ENCODE assay signal across 21 cellular contexts in genomic region chr15:38487383-38487782, GRCh38. TPM values are rescaled to one million over a fixed set of nuclear protein-coding genes. Genes with fewer than 3 reads are reported as not detected.
A peak's percentile ranks its signal among the peaks of the same experiment; 100 is the strongest.
DNase-seq lines count a peak whose midpoint lies in the region; ATAC-seq and TF ChIP-seq lines count a peak whose summit lies in the region.
"Had no signal": no experiment of that assay in that cellular context is flagged by ENCODE, and none has a peak within 500 bp of the region (broad histone marks: within the 10 kb centered on the region; RNA-seq: fewer than 3 reads in every experiment).

No MANE protein-coding gene starts in this region.

- peak overlapping the region; percentile 19 for H3K4me3 Mint-ChIP-seq in activated naive CD4-positive, alpha-beta T cell treated with anti-CD3 and anti-CD28 coated beads for 36 hours
- peak overlapping the region in 2 of 3 donors; percentile 1 to 29 for H3K4me3 Mint-ChIP-seq in T-cell
- H3K4me3 Mint-ChIP-seq in nephron progenitor cell = no peak overlapping the region
- H3K4me3 Mint-ChIP-seq: dendritic cell treated with granulocyte-macrophage colony-stimulating factor and Interleukin-4, amounts not matched to agents 40 ng/mL and 50 ng/mL, for 4 days had no signal

- H4K20me1 ChIP-seq in osteoblast (ENCODE audit: insufficient read depth, low read length) = no peaks in the 10 kb centered on the region

- H3K27me3 ChIP-seq in adipocyte (replicated peaks; ENCODE audit: control insufficient read depth, insufficient read depth, low read length) = no peaks in the 10 kb centered on the region
- H3K27me3 ChIP-seq in osteoblast (ENCODE audit: insufficient read depth, low read length) = no peaks in the 10 kb centered on the region
- H3K27me3 ChIP-seq: thyroid gland had no signal

- H3K4me3 ChIP-seq in adipocyte (ENCODE audit: low read length) (no peak overlapping the region), osteoblast (ENCODE audit: insufficient read depth, low read length) (no peak overlapping the region)
- H3K4me3 ChIP-seq: thyroid gland had no signal

- H3K4me1 Mint-ChIP-seq in activated naive CD4-positive, alpha-beta T cell treated with anti-CD3 and anti-CD28 coated beads for 36 hours (ENCODE audit: low read depth) = peaks cover 49% of the 10 kb centered on the region
- H3K4me1 Mint-ChIP-seq in T-cell (peaks cover 19 to 62% (median 59%) of the 10 kb centered on the region in 3 donors), nephron progenitor cell (no peaks in the 10 kb centered on the region)

- H3K27ac ChIP-seq in osteoblast (ENCODE audit: low read depth, low read length) = peak overlapping the region; percentile 2
- H3K27ac ChIP-seq: HL-60, thyroid gland had no signal

- DNase-seq in activated naive CD4-positive, alpha-beta T cell treated with anti-CD3 and anti-CD28 coated beads for 36 hours = no peak
- no peak for DNase-seq in activated naive CD4-positive, alpha-beta T cell treated with anti-CD3 and anti-CD28 coated beads, Interleukin-2, amount 50 U/mL, for 16 hours
- no peak for DNase-seq in T-cell
- peak; percentile 37 for DNase-seq in adipocyte (ENCODE audit: low read depth)
- peak; percentile 56 for DNase-seq in osteoblast (ENCODE audit: insufficient read length, low spot score, missing footprints)
- no peak for DNase-seq in nephron progenitor cell
- no peak for DNase-seq in NCI-H2227 (lab: John Stamatoyannopoulos, UW; ENCODE audit: unreplicated experiment)
- no peak for DNase-seq in cardiac septum (ENCODE audit: low spot score)
- DNase-seq: activated CD4-positive, alpha-beta T cell treated with anti-CD3 and anti-CD28 coated beads for 4 hours; activated T-cell treated with anti-CD3 and anti-CD28 coated beads for 4 hours; amniotic stem cell; DMS53; NCI-H1092 treated with DMSO at 0.1 percent for 48 hours; NCI-H2029; NCI-H345; occipital lobe; small intestine; thyroid gland had no signal

- no peaks in the 10 kb centered on the region for H3K79me2 ChIP-seq in osteoblast (ENCODE audit: insufficient read depth, low read length)

- TF ChIP-seq CTCF in osteoblast (IDR thresholded peaks at IDR 0.05; ENCODE audit: extremely low read depth, low read depth, low read length) (no peak), nephron progenitor cell (IDR thresholded peaks at IDR 0.05) (no peak)

- peak overlapping the region; percentile 85 for H3K27ac Mint-ChIP-seq in activated naive CD4-positive, alpha-beta T cell treated with anti-CD3 and anti-CD28 coated beads for 36 hours
- H3K27ac Mint-ChIP-seq in T-cell (peak overlapping the region; percentile 94 to 96), nephron progenitor cell (no peak overlapping the region)
- H3K27ac Mint-ChIP-seq: dendritic cell treated with granulocyte-macrophage colony-stimulating factor and Interleukin-4, amounts not matched to agents 40 ng/mL and 50 ng/mL, for 4 days had no signal

- H3K9me3 ChIP-seq in adipocyte (ENCODE audit: control insufficient read depth, low read length) (no peaks in the 10 kb centered on the region), osteoblast (ENCODE audit: low read depth, low read length) (no peaks in the 10 kb centered on the region)
- H3K9me3 ChIP-seq: thyroid gland had no signal

- CTCF ChIA-PET in activated naive CD4-positive, alpha-beta T cell treated with anti-CD3 and anti-CD28 coated beads for 36 hours (lab: Charles Lee) = interaction anchor here (0.7 to 2.7 kb wide), 6 partner anchors 12 to 212 kb away, joined by 3 to 12 read pairs (median 4); no protein-coding TSS in a partner anchor
- CTCF ChIA-PET in T-cell (lab: Charles Lee) = interaction anchor here in 1 of 2 donors (0.5 kb wide), 1 partner anchor 345 kb away, joined by 3 read pairs; no protein-coding TSS in a partner anchor

- intact Hi-C loops in activated naive CD4-positive, alpha-beta T cell treated with anti-CD3 and anti-CD28 coated beads for 36 hours (cut with micrococcal nuclease) = loop anchor here (1.0 kb wide), 4 partner anchors 21 to 203 kb away; no protein-coding TSS in a partner anchor
- intact Hi-C loops in cardiac septum (cut with DNase I) = no loop called here

- H3K9me3 Mint-ChIP-seq in activated naive CD4-positive, alpha-beta T cell treated with anti-CD3 and anti-CD28 coated beads for 36 hours = no peaks in the 10 kb centered on the region
- H3K9me3 Mint-ChIP-seq in T-cell (no peaks in the 10 kb centered on the region), nephron progenitor cell (no peaks in the 10 kb centered on the region)
- H3K9me3 Mint-ChIP-seq: dendritic cell treated with granulocyte-macrophage colony-stimulating factor and Interleukin-4, amounts not matched to agents 40 ng/mL and 50 ng/mL, for 4 days had no signal

- POLR2A ChIA-PET in T-cell (lab: Charles Lee) = no interaction called here

- peak overlapping the region; percentile 8 for H3K4me2 ChIP-seq in osteoblast (ENCODE audit: insufficient read depth, low read length)

- H3K9ac ChIP-seq in adipocyte (ENCODE audit: low read length) = no peak overlapping the region

- H3K36me3 ChIP-seq in adipocyte (ENCODE audit: control insufficient read depth, insufficient read depth, low read length, severe bottlenecking) (peaks cover 5% of the 10 kb centered on the region), osteoblast (ENCODE audit: insufficient read depth, low read length) (no peaks in the 10 kb centered on the region)

- ATAC-seq in T-cell (replicated peaks in 1 of 4) = peak in 2 of 4 experiments; percentile 28 to 34
- ATAC-seq: HepG2 had no signal

- H3K27me3 Mint-ChIP-seq in activated naive CD4-positive, alpha-beta T cell treated with anti-CD3 and anti-CD28 coated beads for 36 hours (ENCODE audit: low read depth) = no peaks in the 10 kb centered on the region
- H3K27me3 Mint-ChIP-seq in T-cell (no peaks in the 10 kb centered on the region), nephron progenitor cell (ENCODE audit: low read depth, poor library complexity) (no peaks in the 10 kb centered on the region)
- H3K27me3 Mint-ChIP-seq: dendritic cell treated with granulocyte-macrophage colony-stimulating factor and Interleukin-4, amounts not matched to agents 40 ng/mL and 50 ng/mL, for 4 days had no signal

- H2AFZ ChIP-seq in osteoblast (ENCODE audit: low read length) = no peak overlapping the region

- peaks cover 26% of the 10 kb centered on the region for H3K36me3 Mint-ChIP-seq in activated naive CD4-positive, alpha-beta T cell treated with anti-CD3 and anti-CD28 coated beads for 36 hours (ENCODE audit: low read depth)
- H3K36me3 Mint-ChIP-seq in T-cell (peaks cover 33% of the 10 kb centered on the region), nephron progenitor cell (ENCODE audit: low read depth) (peaks cover 14% of the 10 kb centered on the region)

- H3K4me1 ChIP-seq in adipocyte (ENCODE audit: control insufficient read depth, insufficient read depth, low read length) = peaks cover 7% of the 10 kb centered on the region
- H3K4me1 ChIP-seq in osteoblast (ENCODE audit: insufficient read depth, low read length) = peaks cover 27% of the 10 kb centered on the region
- H3K4me1 ChIP-seq: thyroid gland had no signal

RNA-seq across cellular contexts. Expression of gene FAM98B, which starts 33.5 kb away (rescaled TPM):
- 10 to 100 TPM; 42.0 to 47.4 TPM for total RNA-seq in activated naive CD4-positive, alpha-beta T cell treated with anti-CD3 and anti-CD28 coated beads for 36 hours
- 10 to 100 TPM; 15.1 to 24.4 (median 20.6) TPM for total RNA-seq in T-cell
- 7.4 and 9.8 TPM in 2 replicates for total RNA-seq in osteoblast
- total RNA-seq in cardiac septum = 25.6 TPM

Comparison
In these comparisons a context has a peak if more than half of its experiments do, and no peak if none do; other contexts are left out.
1. DNase-seq: peak in adipocyte (single experiment) and osteoblast (single experiment); none in activated naive CD4-positive, alpha-beta T cell treated with anti-CD3 and anti-CD28 coated beads for 36 hours (single experiment), activated naive CD4-positive, alpha-beta T cell treated with anti-CD3 and anti-CD28 coated beads, Interleukin-2, amount 50 U/mL, for 16 hours (single experiment), T-cell (0 of 34), nephron progenitor cell (single experiment), NCI-H2227 (single experiment) and cardiac septum (single experiment).